17 cellular contexts compared by ENCODE assay signal in the genomic region with DNA sequence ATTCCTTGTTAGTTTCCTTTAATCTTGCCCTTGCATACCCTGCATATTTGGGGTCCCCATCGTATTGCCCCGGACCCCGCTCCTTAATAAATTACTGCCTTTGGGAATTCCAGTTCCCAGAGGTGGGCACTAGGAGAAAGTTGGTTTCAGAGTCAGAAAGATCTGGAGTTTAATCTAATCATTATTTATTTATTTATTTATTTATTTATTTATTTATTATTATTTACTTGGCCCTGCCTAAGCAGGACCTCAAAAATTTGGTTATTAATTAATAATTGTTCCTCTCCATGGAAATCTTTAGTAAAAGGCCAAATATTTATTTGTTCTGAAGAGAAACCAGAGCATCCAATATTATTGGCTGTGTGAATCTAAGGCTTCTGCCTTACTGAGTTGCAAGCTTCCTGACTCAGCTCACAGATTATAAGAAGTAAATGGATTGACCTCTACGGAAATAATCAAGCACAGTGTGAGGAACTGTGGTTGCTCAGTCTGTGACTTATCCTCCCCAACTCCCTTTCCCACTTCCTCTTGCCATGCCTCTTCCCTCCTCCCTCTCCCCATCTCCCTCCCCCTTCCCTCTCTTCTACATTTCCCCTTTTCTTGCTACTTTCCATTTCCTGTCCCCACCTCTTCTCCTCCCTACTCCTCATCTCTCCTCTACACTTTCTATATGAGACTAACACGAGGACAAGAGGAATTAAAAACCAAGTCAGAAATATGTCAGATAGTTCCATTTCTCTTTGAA.
DNase-seq lines count a peak whose midpoint lies in the region; ATAC-seq, FAIRE-seq and TF ChIP-seq lines count a peak whose summit lies in the region.
"Had no signal": no experiment of that assay in that cellular context is flagged by ENCODE, and none has a peak within 500 bp of the region (broad histone marks: within the 10 kb centered on the region; RNA-seq: fewer than 3 reads in every experiment).

No MANE protein-coding gene starts in this region.

- ATAC-seq in GM12878: no peak
- no peak for ATAC-seq in HG02973 (IDR thresholded peaks at IDR 0.05; ENCODE audit: unreplicated experiment)
- ATAC-seq: activated CD8-positive, alpha-beta T cell treated with anti-CD3 and anti-CD28 coated beads, Interleukin-2, amount 10 ng/mL, durations not matched to agents 7 days and 5 days had no signal

- no peak overlapping the region for H2AFZ ChIP-seq in GM12878 (ENCODE audit: control insufficient read depth, low read depth, low read length)

- BruUV-seq in GM12878 (replicated peaks; lab: Mats Ljungman, UMichigan): no TSS peak

- H3K27ac ChIP-seq in GM12878 (ENCODE audit: control insufficient read depth, insufficient read depth): no peak overlapping the region
- peak overlapping the region; percentile 45 for H3K27ac ChIP-seq in mesodermal cell (ENCODE audit: low read depth, low read length, severe bottlenecking)
- H3K27ac ChIP-seq: BLaER1, Peyer's patch, prostate gland had no signal

- H3K36me3 ChIP-seq in GM12878 (ENCODE audit: control insufficient read depth in 2 of 2, insufficient read depth in 2 of 2, low read length in 1 of 2) (no peaks in the 10 kb centered on the region), mesodermal cell (ENCODE audit: control insufficient read depth, insufficient read depth, low read length) (no peaks in the 10 kb centered on the region)
- H3K36me3 ChIP-seq: BLaER1, Peyer's patch, prostate gland had no signal

- SMC1A ChIA-PET in GM12878 (lab: Charles Lee; ENCODE audit: uncharacterized antibody, unreplicated experiment): no interaction called here

- no peak for TF ChIP-seq RAD21 in GM12878 (IDR thresholded peaks at IDR 0.05; ENCODE audit: insufficient read depth, low read depth, low read length)

- no peak overlapping the region for H3K4me3 ChIP-seq in GM12878
- no peak overlapping the region for H3K4me3 ChIP-seq in mesodermal cell (ENCODE audit: extremely low read depth, insufficient read depth, low read length, poor library complexity, severe bottlenecking)
- H3K4me3 ChIP-seq: BLaER1, Peyer's patch, prostate gland had no signal

- no peak for TF ChIP-seq EP300 in GM12878 (IDR thresholded peaks at IDR 0.05; ENCODE audit: borderline replicate concordance in 1 of 2, control insufficient read depth in 1 of 2, low read depth in 2 of 2, low read length in 2 of 2)

- RAD21 ChIA-PET in GM12878 (lab: Charles Lee; ENCODE audit: unreplicated experiment): interaction anchor here (1.0 kb wide), 1 partner anchor 67 kb away, joined by 3 read pairs; no protein-coding TSS in a partner anchor

- CTCF ChIA-PET in GM12878 (lab: Yijun Ruan, JAX): no interaction called here

- no peak for FAIRE-seq in GM12878 (lab: Jason Lieb, UNC)
- FAIRE-seq: bronchial epithelial cell, H1 had no signal

- in situ Hi-C loops in GM12878 (cut with MboI): no loop called here

- intact Hi-C loops in CD14-positive monocyte (cut with micrococcal nuclease) (loop anchor here (10.0 kb wide), 2 partner anchors 61 to 209 kb away; a partner anchor contains a TSS), GM12878 (cut with micrococcal nuclease; ENCODE audit: unreplicated experiment) (no loop called here)

- 47% methylated on average over 5 of the region's 5 CpGs for WGBS in GM12878 (ENCODE audit: insufficient coverage, insufficient replicate concordance, low lambda C conversion rate, missing lambda C conversion rate)
- no CpG with 5 or more reads among the region's 5 CpGs for WGBS in mesodermal cell (ENCODE audit: insufficient coverage in 2 of 2), 2 experiments

- H4K20me1 ChIP-seq in GM12878 (ENCODE audit: control insufficient read depth, insufficient read depth): no peaks in the 10 kb centered on the region
- H4K20me1 ChIP-seq: BLaER1 had no signal

- no peaks in the 10 kb centered on the region for H3K4me1 ChIP-seq in GM12878 (ENCODE audit: control insufficient read depth, insufficient read depth, low read length)
- H3K4me1 ChIP-seq in mesodermal cell (ENCODE audit: control insufficient read depth, insufficient read depth, low read length, poor library complexity, severe bottlenecking): peaks cover 3% of the 10 kb centered on the region
- H3K4me1 ChIP-seq: BLaER1, Peyer's patch, prostate gland had no signal

- H3K27me3 Mint-ChIP-seq in CD14-positive monocyte (ENCODE audit: low read depth in 3 of 3): peaks cover 0 to 38% (median 0%) of the 10 kb centered on the region in 3 donors

- H3K27ac Mint-ChIP-seq in CD14-positive monocyte: peak overlapping the region; percentile 83 to 94 (median 89)
- H3K27ac Mint-ChIP-seq: activated CD8-positive, alpha-beta T cell treated with anti-CD3 and anti-CD28 coated beads, Interleukin-2, amount 10 ng/mL, durations not matched to agents 7 days and 5 days had no signal

- peak overlapping the region in 1 of 2 donors; percentile 35 for H3K4me3 Mint-ChIP-seq in CD14-positive monocyte
- H3K4me3 Mint-ChIP-seq: activated CD8-positive, alpha-beta T cell treated with anti-CD3 and anti-CD28 coated beads, Interleukin-2, amount 10 ng/mL, durations not matched to agents 7 days and 5 days had no signal

- TF ChIP-seq CTCF in CD14-positive monocyte (IDR thresholded peaks at IDR 0.05) (no peak), GM12878 (IDR thresholded peaks at IDR 0.05 in 2 of 3, conservative IDR thresholded peaks at IDR 0.05 in 1 of 3; ENCODE audit: control insufficient read depth in 2 of 3, extremely low read depth in 1 of 3, insufficient read depth in 1 of 3, low read depth in 3 of 3, low read length in 3 of 3) (no peak)

- no peak for TF ChIP-seq POLR2A in GM12878 (IDR thresholded peaks at IDR 0.05; ENCODE audit: low read depth, low read length)

- H3K27me3 ChIP-seq in GM12878 (replicated peaks in 1 of 2; ENCODE audit: control insufficient read depth in 2 of 2, insufficient read depth in 2 of 2, low read length in 1 of 2): no peaks in the 10 kb centered on the region
- H3K27me3 ChIP-seq: Peyer's patch had no signal

- peaks cover 0 to 10% (median 7%) of the 10 kb centered on the region in 7 donors for H3K9me3 Mint-ChIP-seq in CD14-positive monocyte

- H3K9ac ChIP-seq in GM12878 (ENCODE audit: control insufficient read depth, insufficient read depth, low read length): no peak overlapping the region
- H3K9ac ChIP-seq: BLaER1 had no signal

- H3K79me2 ChIP-seq in GM12878 (ENCODE audit: control insufficient read depth, insufficient read depth, low read length): no peaks in the 10 kb centered on the region

- H3K4me1 Mint-ChIP-seq in CD14-positive monocyte: peaks cover 66% of the 10 kb centered on the region

- H3K36me3 Mint-ChIP-seq in CD14-positive monocyte: peaks cover 1 to 3% of the 10 kb centered on the region in 2 donors

- POLR2A ChIA-PET in GM12878 (lab: Charles Lee): no interaction called here

- DNase-seq in CD14-positive monocyte (ENCODE audit: low spot score) (peak; percentile 45), MV-4-11 (lab: John Stamatoyannopoulos, UW) (peak; percentile 90), GM12878 (ENCODE audit: low read depth, low spot score) (no peak), NCI-H2227 treated with DMSO at 0.1 percent for 48 hours (lab: John Stamatoyannopoulos, UW) (no peak), HuH-7 (ENCODE audit: low spot score) (no peak), NCI-H2196 treated with DMSO at 0.1 percent for 48 hours (lab: John Stamatoyannopoulos, UW; ENCODE audit: unreplicated experiment) (no peak)
- DNase-seq: activated CD8-positive, alpha-beta T cell treated with anti-CD3 and anti-CD28 coated beads, Interleukin-2, amount 10 ng/mL, durations not matched to agents 7 days and 5 days; NCI-H1092 treated with DMSO at 0.1 percent for 48 hours; NCI-H446 treated with DMSO at 0.1 percent for 48 hours; Peyer's patch; stimulated activated CD4-positive, alpha-beta T cell treated with anti-CD3 and anti-CD28 coated beads, Interleukin-2, amount 100 ng/mL, for 24 hours had no signal

- no peak overlapping the region for H3K4me2 ChIP-seq in GM12878 (ENCODE audit: control insufficient read depth, insufficient read depth)
- H3K4me2 ChIP-seq: BLaER1 had no signal

- H3K9me3 ChIP-seq in GM12878 (replicated peaks; ENCODE audit: control insufficient read depth, insufficient read depth, low read length): no peaks in the 10 kb centered on the region; the same call in 2 of the 3 replicates
- peaks cover 5% of the 10 kb centered on the region for H3K9me3 ChIP-seq in mesodermal cell (ENCODE audit: control insufficient read depth, low read length)
- H3K9me3 ChIP-seq: Peyer's patch, prostate gland had no signal

TF ChIP-seq in GM12878, 131 proteins besides CTCF, POLR2A, EP300 and RAD21:
- TF ChIP-seq PML (IDR thresholded peaks at IDR 0.05; ENCODE audit: low read length) (no peak), SUPT20H (IDR thresholded peaks at IDR 0.05; ENCODE audit: borderline replicate concordance, control insufficient read depth, low read depth, low read length) (no peak), RAD51 (IDR thresholded peaks at IDR 0.05) (no peak), SREBF2 (IDR thresholded peaks at IDR 0.05; ENCODE audit: low read length) (no peak), POLR2AphosphoS5 (IDR thresholded peaks at IDR 0.05; ENCODE audit: low read length) (no peak), BHLHE40 (IDR thresholded peaks at IDR 0.05; ENCODE audit: borderline replicate concordance in 1 of 2, low read depth in 2 of 2, low read length in 1 of 2) (no peak), IRF4 (IDR thresholded peaks at IDR 0.05; ENCODE audit: low read depth, low read length) (no peak), SIN3A (IDR thresholded peaks at IDR 0.05; ENCODE audit: low read depth, low read length) (no peak), IKZF2 (IDR thresholded peaks at IDR 0.05) (0 out of 4 replicates have a peak, but pooled peaks of 1 of the 2 experiments have one; percentile 8), SPI1 (IDR thresholded peaks at IDR 0.05; ENCODE audit: borderline replicate concordance, insufficient read depth, low read depth, low read length) (peak; percentile 45; the same call in 1 of the 2 replicates), HDGF (IDR thresholded peaks at IDR 0.05) (no peak), HDAC2 (IDR thresholded peaks at IDR 0.05) (no peak), EED (IDR thresholded peaks at IDR 0.05; ENCODE audit: low read depth) (peak; percentile 16; the same call in 1 of the 2 replicates), CREM (IDR thresholded peaks at IDR 0.05; ENCODE audit: low read depth) (no peak)
- TF ChIP-seq, protein P1, sequence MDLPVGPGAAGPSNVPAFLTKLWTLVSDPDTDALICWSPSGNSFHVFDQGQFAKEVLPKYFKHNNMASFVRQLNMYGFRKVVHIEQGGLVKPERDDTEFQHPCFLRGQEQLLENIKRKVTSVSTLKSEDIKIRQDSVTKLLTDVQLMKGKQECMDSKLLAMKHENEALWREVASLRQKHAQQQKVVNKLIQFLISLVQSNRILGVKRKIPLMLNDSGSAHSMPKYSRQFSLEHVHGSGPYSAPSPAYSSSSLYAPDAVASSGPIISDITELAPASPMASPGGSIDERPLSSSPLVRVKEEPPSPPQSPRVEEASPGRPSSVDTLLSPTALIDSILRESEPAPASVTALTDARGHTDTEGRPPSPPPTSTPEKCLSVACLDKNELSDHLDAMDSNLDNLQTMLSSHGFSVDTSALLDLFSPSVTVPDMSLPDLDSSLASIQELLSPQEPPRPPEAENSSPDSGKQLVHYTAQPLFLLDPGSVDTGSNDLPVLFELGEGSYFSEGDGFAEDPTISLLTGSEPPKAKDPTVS (IDR thresholded peaks at IDR 0.05; ENCODE audit: low read depth, low read length): no peak

Comparison
In these comparisons a context has a peak if more than half of its experiments do, and no peak if none do; other contexts are left out.
1. DNase-seq: peak in CD14-positive monocyte (single experiment) and MV-4-11 (single experiment); none in GM12878 (single experiment), NCI-H2227 treated with DMSO at 0.1 percent for 48 hours (single experiment), HuH-7 (single experiment) and NCI-H2196 treated with DMSO at 0.1 percent for 48 hours (single experiment).